1 cellular context compared by ENCODE assay signal in the genomic region with DNA sequence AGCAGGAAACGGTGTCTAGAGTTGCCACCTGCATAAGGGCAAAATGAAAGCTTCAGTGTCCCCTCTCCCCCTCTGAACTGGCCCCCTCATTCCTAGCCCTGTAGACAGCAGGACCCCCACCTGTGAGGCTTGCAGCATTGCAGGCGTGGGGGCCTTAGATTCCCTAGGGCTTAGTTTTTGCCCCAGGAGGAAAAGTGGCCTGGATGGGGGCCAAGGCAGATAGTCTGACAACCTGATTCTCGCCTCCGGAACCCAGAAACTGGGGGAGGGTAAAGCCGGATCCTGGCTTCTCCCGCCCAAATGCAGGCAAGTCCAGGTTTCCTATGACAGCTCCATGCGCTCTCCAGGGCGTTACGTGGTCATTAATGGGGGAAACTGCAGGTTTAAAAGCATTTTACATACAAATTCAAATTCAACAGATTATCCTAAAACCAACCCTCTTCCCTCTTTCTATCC.
A peak's percentile ranks its signal among the peaks of the same experiment; 100 is the strongest.
TF ChIP-seq lines count a peak whose summit lies in the region.

No MANE protein-coding gene starts in this region.

TF ChIP-seq in K562, 482 proteins besides CTCF, POLR2A, EP300 and RAD21 (continues in another document):
- TF ChIP-seq DNMT1 (IDR thresholded peaks at IDR 0.05) (no peak), ZNF780A (CRISPR knock-in tag; IDR thresholded peaks at IDR 0.05) (no peak), KDM1A (IDR thresholded peaks at IDR 0.05) (no peak), GTF2E2 (tag; IDR thresholded peaks at IDR 0.05) (0 out of 2 replicates have a peak, but pooled peaks have one; percentile 42), NR2C2 (CRISPR knock-in tag; IDR thresholded peaks at IDR 0.05) (no peak), NR2C2 (tag; IDR thresholded peaks at IDR 0.05) (peak; percentile 33; the same call in 1 of the 2 replicates), DPF2 (IDR thresholded peaks at IDR 0.05) (0 out of 2 replicates have a peak, but pooled peaks have one; percentile 16), NR2C1 (IDR thresholded peaks at IDR 0.05) (no peak), NR2C1 (tag; IDR thresholded peaks at IDR 0.05) (no peak), STAT5A (IDR thresholded peaks at IDR 0.05; ENCODE audit: borderline replicate concordance, low read length) (no peak), ZNF263 (CRISPR knock-in tag; IDR thresholded peaks at IDR 0.05; ENCODE audit: borderline replicate concordance) (no peak), TRIM28 (IDR thresholded peaks at IDR 0.05) (no peak), ZNF589 (CRISPR knock-in tag; IDR thresholded peaks at IDR 0.05; ENCODE audit: low read depth) (peak; percentile 45; the same call in 1 of the 2 replicates), ZKSCAN1 (IDR thresholded peaks at IDR 0.05; ENCODE audit: low read depth, low read length) (no peak), SMAD3 (CRISPR knock-in tag; conservative IDR thresholded peaks at IDR 0.05) (no peak), ETV1 (tag; conservative IDR thresholded peaks at IDR 0.05; ENCODE audit: low read depth) (peak; percentile 89), NFIC (IDR thresholded peaks at IDR 0.05) (peak; percentile 76), EWSR1 (IDR thresholded peaks at IDR 0.05; ENCODE audit: borderline replicate concordance, low read depth, partially characterized antibody) (no peak), TAF15 (IDR thresholded peaks at IDR 0.05; ENCODE audit: low read depth, low read length) (no peak), U2AF2 (optimal IDR thresholded peaks at IDR 0.05; ENCODE audit: low read depth, low read length) (no peak), ZNF24 (IDR thresholded peaks at IDR 0.05) (no peak), CBX8 (IDR thresholded peaks at IDR 0.05; ENCODE audit: borderline replicate concordance, extremely low read depth, low read depth, low read length, poor library complexity, severe bottlenecking) (no peak), CBX1 (IDR thresholded peaks at IDR 0.05; ENCODE audit: low read depth) (no peak), TFAM (CRISPR knock-in tag; conservative IDR thresholded peaks at IDR 0.05) (no peak), ZNF764 (CRISPR knock-in tag; IDR thresholded peaks at IDR 0.05; ENCODE audit: low read depth) (no peak), SOX6 (IDR thresholded peaks at IDR 0.05) (no peak), ETV6 (IDR thresholded peaks at IDR 0.05; ENCODE audit: borderline replicate concordance in 1 of 2, low read depth in 2 of 2, low read length in 1 of 2) (no peak), ETV6 (CRISPR knock-in tag; IDR thresholded peaks at IDR 0.05; ENCODE audit: borderline replicate concordance) (no peak), MYC (IDR thresholded peaks at IDR 0.05; ENCODE audit: low read depth, low read length) (peak; percentile 52; the same call in 1 of the 2 replicates), MYC (CRISPR knock-in tag; IDR thresholded peaks at IDR 0.05; ENCODE audit: borderline replicate concordance, low read depth) (no peak), L3MBTL2 (IDR thresholded peaks at IDR 0.05) (peak; percentile 81), PHF21A (IDR thresholded peaks at IDR 0.05; ENCODE audit: borderline replicate concordance, low read depth) (no peak), BRD9 (IDR thresholded peaks at IDR 0.05; ENCODE audit: low read depth, partially characterized antibody) (peak; percentile 5), ARNT (IDR thresholded peaks at IDR 0.05) (no peak), RUNX1 (IDR thresholded peaks at IDR 0.05; ENCODE audit: low read depth) (no peak)
- TF ChIP-seq, protein P1, sequence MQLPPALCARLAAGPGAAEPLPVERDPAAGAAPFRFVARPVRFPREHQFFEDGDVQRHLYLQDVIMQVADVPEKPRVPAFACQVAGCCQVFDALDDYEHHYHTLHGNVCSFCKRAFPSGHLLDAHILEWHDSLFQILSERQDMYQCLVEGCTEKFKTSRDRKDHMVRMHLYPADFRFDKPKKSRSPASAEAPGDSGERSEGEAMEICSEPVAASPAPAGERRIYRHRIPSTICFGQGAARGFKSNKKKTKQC (CRISPR knock-in tag; IDR thresholded peaks at IDR 0.05), result no peak
- TF ChIP-seq, protein P2, sequence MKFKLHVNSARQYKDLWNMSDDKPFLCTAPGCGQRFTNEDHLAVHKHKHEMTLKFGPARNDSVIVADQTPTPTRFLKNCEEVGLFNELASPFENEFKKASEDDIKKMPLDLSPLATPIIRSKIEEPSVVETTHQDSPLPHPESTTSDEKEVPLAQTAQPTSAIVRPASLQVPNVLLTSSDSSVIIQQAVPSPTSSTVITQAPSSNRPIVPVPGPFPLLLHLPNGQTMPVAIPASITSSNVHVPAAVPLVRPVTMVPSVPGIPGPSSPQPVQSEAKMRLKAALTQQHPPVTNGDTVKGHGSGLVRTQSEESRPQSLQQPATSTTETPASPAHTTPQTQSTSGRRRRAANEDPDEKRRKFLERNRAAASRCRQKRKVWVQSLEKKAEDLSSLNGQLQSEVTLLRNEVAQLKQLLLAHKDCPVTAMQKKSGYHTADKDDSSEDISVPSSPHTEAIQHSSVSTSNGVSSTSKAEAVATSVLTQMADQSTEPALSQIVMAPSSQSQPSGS (CRISPR knock-in tag; IDR thresholded peaks at IDR 0.05), result no peak
- TF ChIP-seq, protein P3, sequence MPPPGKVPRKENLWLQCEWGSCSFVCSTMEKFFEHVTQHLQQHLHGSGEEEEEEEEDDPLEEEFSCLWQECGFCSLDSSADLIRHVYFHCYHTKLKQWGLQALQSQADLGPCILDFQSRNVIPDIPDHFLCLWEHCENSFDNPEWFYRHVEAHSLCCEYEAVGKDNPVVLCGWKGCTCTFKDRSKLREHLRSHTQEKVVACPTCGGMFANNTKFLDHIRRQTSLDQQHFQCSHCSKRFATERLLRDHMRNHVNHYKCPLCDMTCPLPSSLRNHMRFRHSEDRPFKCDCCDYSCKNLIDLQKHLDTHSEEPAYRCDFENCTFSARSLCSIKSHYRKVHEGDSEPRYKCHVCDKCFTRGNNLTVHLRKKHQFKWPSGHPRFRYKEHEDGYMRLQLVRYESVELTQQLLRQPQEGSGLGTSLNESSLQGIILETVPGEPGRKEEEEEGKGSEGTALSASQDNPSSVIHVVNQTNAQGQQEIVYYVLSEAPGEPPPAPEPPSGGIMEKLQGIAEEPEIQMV (tag; conservative IDR thresholded peaks at IDR 0.05; ENCODE audit: low read depth), result no peak
- TF ChIP-seq, protein P4, sequence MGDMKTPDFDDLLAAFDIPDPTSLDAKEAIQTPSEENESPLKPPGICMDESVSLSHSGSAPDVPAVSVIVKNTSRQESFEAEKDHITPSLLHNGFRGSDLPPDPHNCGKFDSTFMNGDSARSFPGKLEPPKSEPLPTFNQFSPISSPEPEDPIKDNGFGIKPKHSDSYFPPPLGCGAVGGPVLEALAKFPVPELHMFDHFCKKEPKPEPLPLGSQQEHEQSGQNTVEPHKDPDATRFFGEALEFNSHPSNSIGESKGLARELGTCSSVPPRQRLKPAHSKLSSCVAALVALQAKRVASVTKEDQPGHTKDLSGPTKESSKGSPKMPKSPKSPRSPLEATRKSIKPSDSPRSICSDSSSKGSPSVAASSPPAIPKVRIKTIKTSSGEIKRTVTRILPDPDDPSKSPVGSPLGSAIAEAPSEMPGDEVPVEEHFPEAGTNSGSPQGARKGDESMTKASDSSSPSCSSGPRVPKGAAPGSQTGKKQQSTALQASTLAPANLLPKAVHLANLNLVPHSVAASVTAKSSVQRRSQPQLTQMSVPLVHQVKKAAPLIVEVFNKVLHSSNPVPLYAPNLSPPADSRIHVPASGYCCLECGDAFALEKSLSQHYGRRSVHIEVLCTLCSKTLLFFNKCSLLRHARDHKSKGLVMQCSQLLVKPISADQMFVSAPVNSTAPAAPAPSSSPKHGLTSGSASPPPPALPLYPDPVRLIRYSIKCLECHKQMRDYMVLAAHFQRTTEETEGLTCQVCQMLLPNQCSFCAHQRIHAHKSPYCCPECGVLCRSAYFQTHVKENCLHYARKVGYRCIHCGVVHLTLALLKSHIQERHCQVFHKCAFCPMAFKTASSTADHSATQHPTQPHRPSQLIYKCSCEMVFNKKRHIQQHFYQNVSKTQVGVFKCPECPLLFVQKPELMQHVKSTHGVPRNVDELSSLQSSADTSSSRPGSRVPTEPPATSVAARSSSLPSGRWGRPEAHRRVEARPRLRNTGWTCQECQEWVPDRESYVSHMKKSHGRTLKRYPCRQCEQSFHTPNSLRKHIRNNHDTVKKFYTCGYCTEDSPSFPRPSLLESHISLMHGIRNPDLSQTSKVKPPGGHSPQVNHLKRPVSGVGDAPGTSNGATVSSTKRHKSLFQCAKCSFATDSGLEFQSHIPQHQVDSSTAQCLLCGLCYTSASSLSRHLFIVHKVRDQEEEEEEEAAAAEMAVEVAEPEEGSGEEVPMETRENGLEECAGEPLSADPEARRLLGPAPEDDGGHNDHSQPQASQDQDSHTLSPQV (IDR thresholded peaks at IDR 0.05), result peak; percentile 23; the same call in 1 of the 2 replicates
- TF ChIP-seq, protein P5, sequence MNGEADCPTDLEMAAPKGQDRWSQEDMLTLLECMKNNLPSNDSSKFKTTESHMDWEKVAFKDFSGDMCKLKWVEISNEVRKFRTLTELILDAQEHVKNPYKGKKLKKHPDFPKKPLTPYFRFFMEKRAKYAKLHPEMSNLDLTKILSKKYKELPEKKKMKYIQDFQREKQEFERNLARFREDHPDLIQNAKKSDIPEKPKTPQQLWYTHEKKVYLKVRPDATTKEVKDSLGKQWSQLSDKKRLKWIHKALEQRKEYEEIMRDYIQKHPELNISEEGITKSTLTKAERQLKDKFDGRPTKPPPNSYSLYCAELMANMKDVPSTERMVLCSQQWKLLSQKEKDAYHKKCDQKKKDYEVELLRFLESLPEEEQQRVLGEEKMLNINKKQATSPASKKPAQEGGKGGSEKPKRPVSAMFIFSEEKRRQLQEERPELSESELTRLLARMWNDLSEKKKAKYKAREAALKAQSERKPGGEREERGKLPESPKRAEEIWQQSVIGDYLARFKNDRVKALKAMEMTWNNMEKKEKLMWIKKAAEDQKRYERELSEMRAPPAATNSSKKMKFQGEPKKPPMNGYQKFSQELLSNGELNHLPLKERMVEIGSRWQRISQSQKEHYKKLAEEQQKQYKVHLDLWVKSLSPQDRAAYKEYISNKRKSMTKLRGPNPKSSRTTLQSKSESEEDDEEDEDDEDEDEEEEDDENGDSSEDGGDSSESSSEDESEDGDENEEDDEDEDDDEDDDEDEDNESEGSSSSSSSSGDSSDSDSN (IDR thresholded peaks at IDR 0.05; ENCODE audit: borderline replicate concordance in 1 of 2, low read depth in 2 of 2, low read length in 2 of 2), result peak in 1 of 2 experiments; percentile 66; a peak in 1 of 4 replicates
- TF ChIP-seq, protein P6, sequence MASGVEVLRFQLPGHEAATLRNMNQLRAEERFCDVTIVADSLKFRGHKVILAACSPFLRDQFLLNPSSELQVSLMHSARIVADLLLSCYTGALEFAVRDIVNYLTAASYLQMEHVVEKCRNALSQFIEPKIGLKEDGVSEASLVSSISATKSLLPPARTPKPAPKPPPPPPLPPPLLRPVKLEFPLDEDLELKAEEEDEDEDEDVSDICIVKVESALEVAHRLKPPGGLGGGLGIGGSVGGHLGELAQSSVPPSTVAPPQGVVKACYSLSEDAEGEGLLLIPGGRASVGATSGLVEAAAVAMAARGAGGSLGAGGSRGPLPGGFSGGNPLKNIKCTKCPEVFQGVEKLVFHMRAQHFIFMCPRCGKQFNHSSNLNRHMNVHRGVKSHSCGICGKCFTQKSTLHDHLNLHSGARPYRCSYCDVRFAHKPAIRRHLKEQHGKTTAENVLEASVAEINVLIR (CRISPR knock-in tag; IDR thresholded peaks at IDR 0.05), result no peak
- TF ChIP-seq, protein P7, sequence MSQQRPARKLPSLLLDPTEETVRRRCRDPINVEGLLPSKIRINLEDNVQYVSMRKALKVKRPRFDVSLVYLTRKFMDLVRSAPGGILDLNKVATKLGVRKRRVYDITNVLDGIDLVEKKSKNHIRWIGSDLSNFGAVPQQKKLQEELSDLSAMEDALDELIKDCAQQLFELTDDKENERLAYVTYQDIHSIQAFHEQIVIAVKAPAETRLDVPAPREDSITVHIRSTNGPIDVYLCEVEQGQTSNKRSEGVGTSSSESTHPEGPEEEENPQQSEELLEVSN (IDR thresholded peaks at IDR 0.05; ENCODE audit: borderline replicate concordance in 1 of 2, extremely low read depth in 1 of 2, insufficient read depth in 1 of 2, insufficient read length in 1 of 2, low read depth in 1 of 2, low read length in 1 of 2, poor library complexity in 1 of 2, severe bottlenecking in 1 of 2), result peak; percentile 61 to 92
- TF ChIP-seq, protein P8, sequence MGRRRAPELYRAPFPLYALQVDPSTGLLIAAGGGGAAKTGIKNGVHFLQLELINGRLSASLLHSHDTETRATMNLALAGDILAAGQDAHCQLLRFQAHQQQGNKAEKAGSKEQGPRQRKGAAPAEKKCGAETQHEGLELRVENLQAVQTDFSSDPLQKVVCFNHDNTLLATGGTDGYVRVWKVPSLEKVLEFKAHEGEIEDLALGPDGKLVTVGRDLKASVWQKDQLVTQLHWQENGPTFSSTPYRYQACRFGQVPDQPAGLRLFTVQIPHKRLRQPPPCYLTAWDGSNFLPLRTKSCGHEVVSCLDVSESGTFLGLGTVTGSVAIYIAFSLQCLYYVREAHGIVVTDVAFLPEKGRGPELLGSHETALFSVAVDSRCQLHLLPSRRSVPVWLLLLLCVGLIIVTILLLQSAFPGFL (CRISPR knock-in tag; IDR thresholded peaks at IDR 0.05), result no peak
- TF ChIP-seq, protein P9, sequence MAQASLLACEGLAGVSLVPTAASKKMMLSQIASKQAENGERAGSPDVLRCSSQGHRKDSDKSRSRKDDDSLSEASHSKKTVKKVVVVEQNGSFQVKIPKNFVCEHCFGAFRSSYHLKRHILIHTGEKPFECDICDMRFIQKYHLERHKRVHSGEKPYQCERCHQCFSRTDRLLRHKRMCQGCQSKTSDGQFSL (CRISPR knock-in tag; IDR thresholded peaks at IDR 0.05), result 0 out of 2 replicates have a peak, but pooled peaks have one; percentile 7
- TF ChIP-seq, protein P9 (tag; IDR thresholded peaks at IDR 0.05), result no peak
